ENCODE assay signal across 32 cellular contexts in genomic region chr16:73248316-73248715, GRCh38.
"Had no signal": no experiment of that assay in that cellular context is flagged by ENCODE, and none has a peak within 500 bp of the region (broad histone marks: within the 10 kb centered on the region; RNA-seq: fewer than 3 reads in every experiment).

No MANE protein-coding gene starts in this region.

- H3K4me1 ChIP-seq: ascending aorta had no signal

- H3K36me3 ChIP-seq: ascending aorta, cardiac muscle cell had no signal

- H3K9me3 ChIP-seq: ascending aorta had no signal

- H3K4me3 ChIP-seq: ascending aorta, cardiac muscle cell had no signal

- ATAC-seq: activated CD8-positive, alpha-beta T cell treated with anti-CD3 and anti-CD28 coated beads for 36 hours; activated naive CD8-positive, alpha-beta T cell treated with anti-CD3 and anti-CD28 coated beads, Interleukin-2, amount 50 U/mL, for 24 hours; activated T-cell treated with anti-CD3 and anti-CD28 coated beads, Interleukin-2, amount 50 U/mL, for 4 hours; activated T-cell treated with anti-CD3 and anti-CD28 coated beads, Interleukin-2, amount 50 U/mL, for 72 hours; activated T-helper 17 cell treated with anti-CD3 and anti-CD28 coated beads, Interleukin-2, amount 50 U/mL, for 72 hours had no signal

- FAIRE-seq: bronchial epithelial cell, TTC549 had no signal

- DNase-seq: activated B cell treated with CpG ODN at 0.5 μM for 24 hours; activated CD4-positive, alpha-beta memory T cell treated with anti-CD3 and anti-CD28 coated beads for 36 hours; activated CD4-positive, alpha-beta T cell treated with anti-CD3 and anti-CD28 coated beads for 4 hours; activated CD4-positive, alpha-beta T cell treated with anti-CD3 and anti-CD28 coated beads, Interleukin-2, amount 10 ng/mL, durations not matched to agents 24 days and 14 days; activated CD4-positive, alpha-beta T cell treated with anti-CD3 and anti-CD28 coated beads, Interleukin-2, amount 50 U/mL, for 1 hour; activated CD4-positive, alpha-beta T cell treated with anti-CD3 and anti-CD28 coated beads, Interleukin-2, amount 50 U/mL, for 4 hours; activated CD4-positive, CD25-positive, alpha-beta regulatory T cell treated with anti-CD3 and anti-CD28 coated beads, Interleukin-2, amount 50 U/mL, for 72 hours; activated CD8-positive, alpha-beta memory T cell treated with anti-CD3 and anti-CD28 coated beads, Interleukin-2, amount 50 U/mL, for 4 hours; activated CD8-positive, alpha-beta T cell treated with anti-CD3 and anti-CD28 coated beads for 36 hours; activated effector memory CD4-positive, alpha-beta T cell treated with anti-CD3 and anti-CD28 coated beads, Interleukin-2, amount 50 U/mL, for 16 hours; activated gamma-delta T cell treated with Interleukin-2 at 50 U/mL for 16 hours; activated naive CD4-positive, alpha-beta T cell; activated naive CD4-positive, alpha-beta T cell treated with anti-CD3 and anti-CD28 coated beads, Interleukin-2, amount 10 ng/mL, durations not matched to agents 7 days and 5 days; activated naive CD8-positive, alpha-beta T cell treated with anti-CD3 and anti-CD28 coated beads, Interleukin-2, amount 10 ng/mL, durations not matched to agents 7 days and 5 days; activated naive CD8-positive, alpha-beta T cell treated with anti-CD3 and anti-CD28 coated beads, Interleukin-2, amount 50 U/mL, for 24 hours; activated T-cell treated with anti-CD3 and anti-CD28 coated beads for 4 hours; activated T-cell treated with anti-CD3 and anti-CD28 coated beads, Interleukin-2, amount 50 U/mL, for 1 hour; activated T-cell treated with anti-CD3 and anti-CD28 coated beads, Interleukin-2, amount 50 U/mL, for 4 hours; activated T-cell treated with anti-CD3 and anti-CD28 coated beads, Interleukin-2, amount 50 U/mL, for 72 hours; amygdala; anterior cingulate cortex; caudate nucleus; cerebellar nuclear complex; T-helper 1 cell; T-helper 2 cell; T-helper 9 cell had no signal

- H3K27ac ChIP-seq: ascending aorta, cardiac muscle cell, VCaP had no signal

- H3K27me3 ChIP-seq: ascending aorta, cardiac muscle cell had no signal
